19 cellular contexts compared by ENCODE assay signal in the genomic region with DNA sequence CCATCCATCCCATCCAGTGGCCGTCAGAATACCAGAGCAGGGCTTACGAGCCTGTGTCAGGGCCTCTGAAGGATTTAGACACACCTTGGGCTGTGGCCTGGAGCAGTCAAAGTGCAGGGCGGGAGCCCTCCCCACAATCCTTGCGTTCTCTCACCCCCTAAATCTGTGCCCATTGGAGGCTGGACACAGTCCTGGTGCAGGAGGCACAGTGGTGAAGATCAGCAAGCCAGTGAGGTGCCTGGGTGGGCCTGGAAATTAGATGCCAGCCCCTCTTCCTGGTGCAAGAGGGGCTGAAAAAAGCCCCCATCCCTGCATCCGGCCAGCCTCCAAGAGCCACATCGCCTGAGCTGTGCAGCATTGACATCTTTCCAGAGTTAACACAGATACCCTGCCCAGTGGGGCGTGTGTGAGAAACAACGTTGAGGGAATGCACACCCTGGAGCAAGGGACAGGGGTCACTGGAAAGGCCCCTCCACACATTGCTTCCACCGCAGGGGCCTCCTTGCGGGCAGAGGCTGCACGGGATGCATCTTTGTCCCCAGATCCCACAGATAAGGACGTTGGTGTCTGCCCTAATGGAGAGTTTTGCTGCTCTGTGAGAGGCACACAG.
"Had no signal": no experiment of that assay in that cellular context is flagged by ENCODE, and none has a peak within 500 bp of the region (broad histone marks: within the 10 kb centered on the region; RNA-seq: fewer than 3 reads in every experiment).

No MANE protein-coding gene starts in this region.

- H3K4me3 Mint-ChIP-seq: immature natural killer cell; naive thymus-derived CD4-positive, alpha-beta T cell; neural crest cell; stimulated activated naive B cell treated with anti-CD40 and anti-IgM and Interleukin-4, amounts not matched to agents 10 μg/mL and 1 μg/mL and 100 μg/mL, for 72 hours; stimulated activated naive CD8-positive, alpha-beta T cell treated with anti-CD3 and anti-CD28 coated beads, Interleukin-15, amount 100 ng/mL, for 72 hours had no signal

- ATAC-seq: gastroesophageal sphincter; left cardiac atrium; naive thymus-derived CD4-positive, alpha-beta T cell; right lobe of liver; stimulated activated naive B cell treated with anti-CD40 and anti-IgM and Interleukin-4, amounts not matched to agents 10 μg/mL and 1 μg/mL and 100 μg/mL, for 72 hours; stimulated activated naive CD8-positive, alpha-beta T cell treated with anti-CD3 and anti-CD28 coated beads, Interleukin-15, amount 100 ng/mL, for 72 hours; upper lobe of right lung had no signal

- H3K36me3 Mint-ChIP-seq: immature natural killer cell; naive thymus-derived CD4-positive, alpha-beta T cell; stimulated activated naive B cell treated with anti-CD40 and anti-IgM and Interleukin-4, amounts not matched to agents 10 μg/mL and 1 μg/mL and 100 μg/mL, for 72 hours had no signal

- DNase-seq: cortex of kidney; dorsolateral prefrontal cortex; effector memory CD4-positive, alpha-beta T cell; esophagus squamous epithelium; foreskin fibroblast; immature natural killer cell; kidney; left cardiac atrium; mesendoderm; naive thymus-derived CD4-positive, alpha-beta T cell; occipital lobe; right lobe of liver; stimulated activated CD4-positive, alpha-beta T cell treated with anti-CD3 and anti-CD28 coated beads, Interleukin-4, amount 100 ng/mL, for 24 hours; stimulated activated naive B cell treated with anti-CD40 and anti-IgM and Interleukin-4, amounts not matched to agents 10 μg/mL and 1 μg/mL and 100 μg/mL, for 72 hours; stimulated activated naive CD8-positive, alpha-beta T cell treated with anti-CD3 and anti-CD28 coated beads, Interleukin-15, amount 100 ng/mL, for 72 hours; testis; upper lobe of right lung had no signal

- H3K4me1 Mint-ChIP-seq: immature natural killer cell; naive thymus-derived CD4-positive, alpha-beta T cell; stimulated activated naive B cell treated with anti-CD40 and anti-IgM and Interleukin-4, amounts not matched to agents 10 μg/mL and 1 μg/mL and 100 μg/mL, for 72 hours; stimulated activated naive CD8-positive, alpha-beta T cell treated with anti-CD3 and anti-CD28 coated beads, Interleukin-15, amount 100 ng/mL, for 72 hours had no signal

- H3K27ac Mint-ChIP-seq: immature natural killer cell; naive thymus-derived CD4-positive, alpha-beta T cell; stimulated activated naive B cell treated with anti-CD40 and anti-IgM and Interleukin-4, amounts not matched to agents 10 μg/mL and 1 μg/mL and 100 μg/mL, for 72 hours; stimulated activated naive CD8-positive, alpha-beta T cell treated with anti-CD3 and anti-CD28 coated beads, Interleukin-15, amount 100 ng/mL, for 72 hours had no signal

- H3K9me3 Mint-ChIP-seq: immature natural killer cell had no signal
